ENCODE assay signal across 6 cellular contexts in genomic region chr16:680967-681745, GRCh38. TPM values are rescaled to one million over a fixed set of nuclear protein-coding genes. Genes with fewer than 3 reads are reported as not detected.
DNase-seq lines count a peak whose midpoint lies in the region; FAIRE-seq and TF ChIP-seq lines count a peak whose summit lies in the region.

No MANE protein-coding gene starts in this region.

- no peak overlapping the region for H2AFZ ChIP-seq in neuronal stem cell (ENCODE audit: low read length)

- peak overlapping the region; percentile 75 to 80 for H3K4me3 ChIP-seq in cardiac fibroblast (replicated peaks in 1 of 2; ENCODE audit: low read depth in 2 of 2, low read length in 2 of 2)
- H3K4me3 ChIP-seq in neuronal stem cell (ENCODE audit: low read length in 2 of 2), result peak overlapping the region; percentile 87 to 98

- H2BK5ac ChIP-seq in neuronal stem cell (ENCODE audit: low read length), result peak overlapping the region; percentile 35

- no peak overlapping the region for H4K91ac ChIP-seq in neuronal stem cell (ENCODE audit: low read depth, low read length, poor library complexity)

- H3K36me3 ChIP-seq in neuronal stem cell (replicated peaks in 1 of 2; ENCODE audit: control insufficient read depth in 2 of 2, insufficient read depth in 2 of 2, low read length in 2 of 2), result peaks cover 30 to 46% of the 10 kb centered on the region in 2 donors

- no peak for TF ChIP-seq EP300 in Ishikawa (IDR thresholded peaks at IDR 0.05; ENCODE audit: borderline replicate concordance)

- H3K9ac ChIP-seq in neuronal stem cell (ENCODE audit: low read depth, low read length, poor library complexity), result peak overlapping the region; percentile 90

- no CpG with 5 or more reads among the region's 44 CpGs for WGBS in neuronal stem cell (ENCODE audit: extremely low coverage in 2 of 2, insufficient read length in 2 of 2, insufficient replicate concordance in 1 of 2), 2 donors

- no peak overlapping the region for H3K27ac ChIP-seq in neuronal stem cell (replicated peaks; ENCODE audit: low read length)

- no peak for TF ChIP-seq CTCF in cardiac fibroblast (IDR thresholded peaks at IDR 0.05; ENCODE audit: low read depth, low read length)
- no peak for TF ChIP-seq CTCF in D721Med (IDR thresholded peaks at IDR 0.05; ENCODE audit: insufficient read depth, missing control alignments)

- H3K23ac ChIP-seq in neuronal stem cell (ENCODE audit: low read depth, low read length, poor library complexity), result peak overlapping the region; percentile 68

- peaks cover 7 to 21% of the 10 kb centered on the region in 2 donors for H3K4me1 ChIP-seq in neuronal stem cell (ENCODE audit: control insufficient read depth in 2 of 2, insufficient read depth in 1 of 2, low read depth in 1 of 2, low read length in 2 of 2)

- peaks cover 0 to 2% (median 0%) of the 10 kb centered on the region in 3 experiments for H3K27me3 ChIP-seq in neuronal stem cell (ENCODE audit: control insufficient read depth in 3 of 3, insufficient read depth in 3 of 3, low read depth in 1 of 3, low read length in 3 of 3)

- peak overlapping the region; percentile 52 for H4K8ac ChIP-seq in neuronal stem cell (ENCODE audit: low read depth, low read length)

- no peak overlapping the region for H2BK120ac ChIP-seq in neuronal stem cell (ENCODE audit: low read depth, low read length)

- H2BK15ac ChIP-seq in neuronal stem cell (ENCODE audit: low read length), result no peak overlapping the region

- FAIRE-seq in D721Med (lab: Jason Lieb, UNC), result no peak

- no peak overlapping the region for H3K18ac ChIP-seq in neuronal stem cell (ENCODE audit: low read length)

- peak overlapping the region; percentile 61 for H3K14ac ChIP-seq in neuronal stem cell (ENCODE audit: low read length)

- H2AK5ac ChIP-seq in neuronal stem cell (ENCODE audit: low read depth, low read length), result peak overlapping the region; percentile 86

- H3K4me2 ChIP-seq in neuronal stem cell (ENCODE audit: insufficient read depth, low read length, poor library complexity, severe bottlenecking), result peak overlapping the region; percentile 96

- no peak overlapping the region for H2BK12ac ChIP-seq in neuronal stem cell (ENCODE audit: low read length)

- H3K9me3 ChIP-seq in neuronal stem cell (replicated peaks in 1 of 2; ENCODE audit: control insufficient read depth in 2 of 2, insufficient read depth in 1 of 2, low read depth in 1 of 2, low read length in 2 of 2), result peaks cover 0 to 2% of the 10 kb centered on the region in 2 donors

- peaks cover 31% of the 10 kb centered on the region for H3K79me1 ChIP-seq in neuronal stem cell (ENCODE audit: low read depth, low read length)

- TF ChIP-seq RAD21 in Ishikawa (IDR thresholded peaks at IDR 0.05; ENCODE audit: low read depth), result no peak

- H3K4ac ChIP-seq in neuronal stem cell (ENCODE audit: low read length), result no peak overlapping the region

- DNase-seq in AML-193 (lab: John Stamatoyannopoulos, UW) (peak; percentile 16 to 19), cardiac fibroblast (ENCODE audit: low read depth in 2 of 2) (peak; percentile 58 to 63), neuronal stem cell (ENCODE audit: low spot score) (no peak), D721Med (ENCODE audit: insufficient read length, low spot score) (no peak)
- no peak for DNase-seq in stimulated activated CD4-positive, alpha-beta T cell treated with anti-CD3 and anti-CD28 coated beads, Interleukin-1b, Interleukin-23, amount 100 ng/mL, for 48 hours

TF ChIP-seq in Ishikawa, 13 proteins besides CTCF, POLR2A, EP300 and RAD21:
- TF ChIP-seq TAF1 (IDR thresholded peaks at IDR 0.05; ENCODE audit: low read depth) (no peak), ZBTB7A (IDR thresholded peaks at IDR 0.05; ENCODE audit: low read depth) (no peak), CREB1 (IDR thresholded peaks at IDR 0.05; ENCODE audit: low read depth) (no peak), TCF12 (IDR thresholded peaks at IDR 0.05; ENCODE audit: low read depth) (no peak), MAX (IDR thresholded peaks at IDR 0.05) (0 out of 2 replicates have a peak, but pooled peaks have one; percentile 26), USF1 (IDR thresholded peaks at IDR 0.05) (no peak)

RNA-seq across cellular contexts. Expression of gene STUB1, which starts 0.9 kb away (rescaled TPM):
- polyA plus RNA-seq in neuronal stem cell (2013, experiment 1 of 2), result 68.3 TPM
- 66.0 TPM for polyA plus RNA-seq in neuronal stem cell (2013, experiment 2 of 2)

RNA-seq across cellular contexts. Expression of gene JMJD8, which starts 3.0 kb away (rescaled TPM):
- polyA plus RNA-seq in neuronal stem cell (2013, experiment 1 of 2), result 34.8 TPM
- 33.9 TPM for polyA plus RNA-seq in neuronal stem cell (2013, experiment 2 of 2)

RNA-seq across cellular contexts. Expression of gene RHBDL1, which starts 5.7 kb away (rescaled TPM):
- 2.2 TPM for polyA plus RNA-seq in neuronal stem cell (2013, experiment 1 of 2)
- 1.8 TPM for polyA plus RNA-seq in neuronal stem cell (2013, experiment 2 of 2)

RNA-seq across cellular contexts. Expression of gene WDR24, which starts 9.0 kb away (rescaled TPM):
- 8.4 TPM for polyA plus RNA-seq in neuronal stem cell (2013, experiment 1 of 2)
- 8.3 TPM for polyA plus RNA-seq in neuronal stem cell (2013, experiment 2 of 2)

RNA-seq across cellular contexts. Expression of gene RHOT2, which starts 13.2 kb away (rescaled TPM):
- 68.0 TPM for polyA plus RNA-seq in neuronal stem cell (2013, experiment 1 of 2)
- 63.4 TPM for polyA plus RNA-seq in neuronal stem cell (2013, experiment 2 of 2)

Comparison
In these comparisons a context has a peak if more than half of its experiments do, and no peak if none do; other contexts are left out.
1. DNase-seq: peak in AML-193 (2 of 2) and cardiac fibroblast (2 of 2); none in neuronal stem cell (single experiment), D721Med (single experiment) and stimulated activated CD4-positive, alpha-beta T cell treated with anti-CD3 and anti-CD28 coated beads, Interleukin-1b, Interleukin-23, amount 100 ng/mL, for 48 hours (single experiment).